Comparison of ENCODE assay signal across 8 cellular contexts in the genomic region with DNA sequence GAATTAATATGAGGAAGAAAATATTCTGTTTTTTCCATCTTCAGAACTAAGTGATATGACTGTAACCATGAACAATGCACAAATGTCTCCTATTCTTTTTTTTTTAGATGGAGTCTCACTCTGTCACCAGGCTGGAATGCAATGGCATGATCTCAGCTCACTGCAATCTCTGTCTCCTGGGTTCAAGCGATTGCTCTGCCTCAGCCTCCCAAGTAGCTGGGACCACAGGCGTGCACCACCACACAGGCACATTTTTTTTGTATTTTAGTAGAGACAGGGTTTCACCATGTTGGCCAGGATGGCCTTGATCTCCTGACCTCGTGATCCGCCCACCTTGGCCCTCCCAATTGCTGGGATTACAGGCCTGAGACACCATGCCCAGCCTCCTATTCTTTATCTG. TPM values are rescaled to one million over a fixed set of nuclear protein-coding genes. Genes with fewer than 3 reads are reported as not detected.
DNase-seq lines count a peak whose midpoint lies in the region; ATAC-seq, FAIRE-seq and TF ChIP-seq lines count a peak whose summit lies in the region.
"Not testable (repeated sequence)": the region's sequence is repeated elsewhere in the genome, so short reads cannot be mapped to it uniquely, and the experiment has no call there.

No MANE protein-coding gene starts in this region.

- H3K9me3 ChIP-seq in RWPE2 (ENCODE audit: severe bottlenecking); astrocyte (ENCODE audit: insufficient read depth, low read depth, low read length); right cardiac atrium (ENCODE audit: control insufficient read depth, low read length); mesodermal cell (ENCODE audit: control insufficient read depth, low read length); skeletal muscle satellite cell (replicated peaks; ENCODE audit: low read length): not testable (repeated sequence)

- WGBS in right cardiac atrium: 88% methylated on average over 4 of the region's 4 CpGs
- WGBS in mesodermal cell (ENCODE audit: insufficient coverage in 2 of 2), 2 experiments: 96 to 97% methylated on average over 3 to 4 of the region's 4 CpGs

- not testable (repeated sequence) for H4K20me1 ChIP-seq in astrocyte (ENCODE audit: insufficient read depth, low read length)

- not testable (repeated sequence) for H3K4me3 ChIP-seq in RWPE2 (ENCODE audit: severe bottlenecking); astrocyte (ENCODE audit: insufficient read depth, low read depth, low read length); right cardiac atrium (ENCODE audit: low read length); mesodermal cell (ENCODE audit: extremely low read depth, insufficient read depth, low read length, poor library complexity, severe bottlenecking); skeletal muscle satellite cell (ENCODE audit: low read length)

- H3K79me2 ChIP-seq in astrocyte (ENCODE audit: insufficient read depth, low read length): not testable (repeated sequence)

- H3K36me3 ChIP-seq in RWPE2 (ENCODE audit: low read depth) (peaks cover 37% of the 10 kb centered on the region), mesodermal cell (ENCODE audit: control insufficient read depth, insufficient read depth, low read length) (peaks cover 67% of the 10 kb centered on the region), skeletal muscle satellite cell (ENCODE audit: insufficient read depth, low read length) (peaks cover 22% of the 10 kb centered on the region)
- not testable (repeated sequence) for H3K36me3 ChIP-seq in astrocyte (ENCODE audit: insufficient read depth, low read length)

- H3K9me3 Mint-ChIP-seq in astrocyte (ENCODE audit: unreplicated experiment): not testable (repeated sequence)

- TF ChIP-seq CTCF in C4-2B (conservative IDR thresholded peaks at IDR 0.05); RWPE2 (IDR thresholded peaks at IDR 0.05; ENCODE audit: poor library complexity, severe bottlenecking); astrocyte (IDR thresholded peaks at IDR 0.05; ENCODE audit: insufficient read depth, low read depth, low read length): not testable (repeated sequence)

- H3K4me1 Mint-ChIP-seq in astrocyte (ENCODE audit: low read depth, unreplicated experiment): peaks cover 18% of the 10 kb centered on the region

- peak; percentile 30 for DNase-seq in ELR (ENCODE audit: low read depth)
- DNase-seq in RWPE2 (ENCODE audit: low spot score); astrocyte (ENCODE audit: low read depth); epithelial cell of prostate (ENCODE audit: low read depth, low spot score); right cardiac atrium: not testable (repeated sequence)

- not testable (repeated sequence) for ATAC-seq in RWPE2 (ENCODE audit: low read depth); right cardiac atrium

- intact Hi-C loops in right cardiac atrium (cut with DNase I): loop anchor here in 2 of 4 donors (5.0 to 10.0 kb wide), 2 partner anchors 104 to 597 kb away; no protein-coding TSS in a partner anchor

- H3K27me3 Mint-ChIP-seq in astrocyte (ENCODE audit: low read depth, unreplicated experiment): not testable (repeated sequence)

- peak overlapping the region; percentile 77 for H3K27ac Mint-ChIP-seq in astrocyte (ENCODE audit: unreplicated experiment)

- peak overlapping the region; percentile 20 for H3K4me3 Mint-ChIP-seq in astrocyte (ENCODE audit: unreplicated experiment)

- peaks cover 38% of the 10 kb centered on the region for H3K36me3 Mint-ChIP-seq in astrocyte (ENCODE audit: low read depth, unreplicated experiment)

- not testable (repeated sequence) for H2AFZ ChIP-seq in astrocyte (ENCODE audit: low read depth, low read length)

- not testable (repeated sequence) for FAIRE-seq in astrocyte (lab: Jason Lieb, UNC)

- not testable (repeated sequence) for H3K9ac ChIP-seq in astrocyte (ENCODE audit: low read length); skeletal muscle satellite cell (ENCODE audit: low read depth, low read length)

- peaks cover 22% of the 10 kb centered on the region for H3K4me1 ChIP-seq in RWPE2 (ENCODE audit: insufficient read depth, poor library complexity, severe bottlenecking)
- peaks cover 15% of the 10 kb centered on the region for H3K4me1 ChIP-seq in astrocyte (ENCODE audit: insufficient read depth, low read length)
- not testable (repeated sequence) for H3K4me1 ChIP-seq in right cardiac atrium (ENCODE audit: control insufficient read depth, insufficient read depth, low read length)
- peaks cover 18% of the 10 kb centered on the region for H3K4me1 ChIP-seq in mesodermal cell (ENCODE audit: control insufficient read depth, insufficient read depth, low read length, poor library complexity, severe bottlenecking)
- peaks cover 36% of the 10 kb centered on the region for H3K4me1 ChIP-seq in skeletal muscle satellite cell (ENCODE audit: control insufficient read depth, insufficient read depth, low read length)

- not testable (repeated sequence) for H3K27me3 ChIP-seq in RWPE2 (ENCODE audit: insufficient read depth, poor library complexity, severe bottlenecking); astrocyte (ENCODE audit: insufficient read depth, low read length); right cardiac atrium (ENCODE audit: control insufficient read depth, insufficient read depth); skeletal muscle satellite cell (ENCODE audit: control insufficient read depth, insufficient read depth, low read length)

- H3K4me2 ChIP-seq in astrocyte (ENCODE audit: low read length): not testable (repeated sequence)
- peak overlapping the region; percentile 61 for H3K4me2 ChIP-seq in skeletal muscle satellite cell (ENCODE audit: low read length)

- H3K27ac ChIP-seq in C4-2B (peak overlapping the region; percentile 31; the same call in 1 of the 2 replicates), RWPE2 (ENCODE audit: poor library complexity, severe bottlenecking) (peak overlapping the region; percentile 72), epithelial cell of prostate (peak overlapping the region; percentile 66), right cardiac atrium (ENCODE audit: low read length) (peak overlapping the region; percentile 9), mesodermal cell (ENCODE audit: low read depth, low read length, severe bottlenecking) (peak overlapping the region; percentile 51)
- H3K27ac ChIP-seq in astrocyte (ENCODE audit: low read depth, low read length): not testable (repeated sequence)

RNA-seq across cellular contexts. Expression of gene TUBB2A, which starts 19.4 kb away (rescaled TPM):
- total RNA-seq in astrocyte (390 and 401 TPM in 2 replicates), right cardiac atrium (10 to 100 TPM; 24.3 to 30.1 (median 27.5) TPM)
- polyA plus RNA-seq in right cardiac atrium: 43.1 TPM
- polyA plus RNA-seq in mesodermal cell (2013, experiment 1 of 2): 172 TPM
- polyA plus RNA-seq in mesodermal cell (2013, experiment 2 of 2): 143 TPM
- 64.1 and 111 TPM in 2 replicates for total RNA-seq in skeletal muscle satellite cell (2012; rRNA removed)

RNA-seq across cellular contexts. Expression of gene BPHL, which starts 19.4 kb away (rescaled TPM):
- 22.7 and 23.1 TPM in 2 replicates for total RNA-seq in astrocyte
- 10 to 100 TPM in 2 of 4 donors, 1 to 10 TPM in 2; 9.3 to 11.4 (median 10.1) TPM for total RNA-seq in right cardiac atrium
- 13.1 TPM for polyA plus RNA-seq in right cardiac atrium
- 23.3 TPM for polyA plus RNA-seq in mesodermal cell (2013, experiment 1 of 2)
- polyA plus RNA-seq in mesodermal cell (2013, experiment 2 of 2): 21.1 TPM
- total RNA-seq in skeletal muscle satellite cell (2012; rRNA removed): 9.6 and 14.6 TPM in 2 replicates

Comparison
In these comparisons a context has a peak if more than half of its experiments do, and no peak if none do; other contexts are left out.
1. RNA of gene TUBB2A, which starts 19.4 kb away (total RNA-seq): 390 to 401 TPM in astrocyte; 24.3 to 30.1 TPM in right cardiac atrium; every median in the first group is over 10 times any median in the second.